In the genomic region with DNA sequence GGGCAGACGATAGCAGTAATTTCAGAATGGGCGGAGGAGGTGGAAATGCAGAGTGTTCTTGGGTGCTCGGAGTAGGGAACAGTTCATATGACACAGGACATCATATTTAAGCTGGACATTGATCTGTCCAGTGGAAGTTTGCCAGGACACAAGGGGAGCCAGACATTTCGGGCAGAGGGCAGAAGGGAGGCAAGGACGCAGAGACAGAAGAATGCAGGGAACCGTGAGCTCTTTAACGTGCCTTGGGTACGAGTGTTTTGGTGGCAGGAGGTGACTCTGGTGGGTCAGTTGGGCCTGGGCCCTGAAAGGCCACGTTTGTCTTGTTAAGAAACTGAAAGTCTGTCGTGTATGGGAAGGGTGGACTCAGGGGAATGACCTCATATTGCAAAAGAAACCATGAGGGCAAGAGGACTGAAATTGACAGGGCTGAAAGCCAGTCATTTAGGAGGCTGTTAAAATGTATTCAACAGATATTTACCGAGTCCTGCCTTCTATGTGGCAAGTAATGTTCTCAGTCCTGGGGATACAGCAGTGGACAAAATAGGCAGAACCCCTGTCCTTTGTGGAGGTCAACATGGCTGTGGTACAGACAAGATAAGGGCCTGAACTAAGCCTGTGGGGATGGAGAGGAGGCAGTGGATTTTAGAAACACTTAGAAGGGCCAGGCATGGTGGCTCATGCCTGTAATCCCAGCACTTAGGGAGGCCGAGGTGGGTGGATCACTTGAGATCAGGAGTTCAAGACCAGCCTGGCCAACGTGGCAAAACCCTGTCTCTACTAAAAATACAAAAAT, we compare ENCODE assay signal across 9 cellular contexts. TPM values are rescaled to one million over a fixed set of nuclear protein-coding genes. Genes with fewer than 3 reads are reported as not detected.
A peak's percentile ranks its signal among the peaks of the same experiment; 100 is the strongest.
DNase-seq lines count a peak whose midpoint lies in the region; ATAC-seq and TF ChIP-seq lines count a peak whose summit lies in the region.
"Had no signal": no experiment of that assay in that cellular context is flagged by ENCODE, and none has a peak within 500 bp of the region (broad histone marks: within the 10 kb centered on the region; RNA-seq: fewer than 3 reads in every experiment).

No MANE protein-coding gene starts in this region.

- peak; percentile 13 for DNase-seq in AG08396 (ENCODE audit: low spot score)
- no peak for DNase-seq in MG63
- no peak for DNase-seq in dorsolateral prefrontal cortex
- DNase-seq in A673 (ENCODE audit: low spot score): no peak
- no peak for DNase-seq in mesenteric fat pad (ENCODE audit: low spot score)
- no peak for DNase-seq in NCI-H748 (lab: John Stamatoyannopoulos, UW; ENCODE audit: unreplicated experiment)
- DNase-seq: stimulated activated CD4-positive, alpha-beta T cell treated with anti-CD3 and anti-CD28 coated beads, Interleukin-12 subunit alpha, Interleukin-12 subunit beta, amount 100 ng/mL, for 4 hours had no signal

- peak overlapping the region in 48 of 59 donors; percentile 3 to 98 (median 60) for H3K27ac ChIP-seq in dorsolateral prefrontal cortex
- H3K27ac ChIP-seq in mucosa of rectum (ENCODE audit: low read depth in 2 of 2, low read length in 2 of 2): peak overlapping the region; percentile 29 to 47
- H3K27ac ChIP-seq in A673 (ENCODE audit: low read depth, low read length, poor library complexity, severe bottlenecking): no peak overlapping the region

- no peak for ATAC-seq in GM19351 (IDR thresholded peaks at IDR 0.05; ENCODE audit: unreplicated experiment)

- H3K4me1 ChIP-seq in mucosa of rectum (ENCODE audit: control insufficient read depth in 2 of 2, insufficient read depth in 2 of 2, low read length in 2 of 2) (peaks cover 5 to 24% of the 10 kb centered on the region in 2 donors), A673 (ENCODE audit: insufficient read depth, low read length, poor library complexity, severe bottlenecking) (peaks cover 6% of the 10 kb centered on the region)

- no peaks in the 10 kb centered on the region; the same call in 1 of the 2 replicates for H3K36me3 ChIP-seq in MG63
- H3K36me3 ChIP-seq in mucosa of rectum (ENCODE audit: control insufficient read depth in 2 of 2, insufficient read depth in 2 of 2, low read length in 2 of 2): no peaks in the 10 kb centered on the region
- H3K36me3 ChIP-seq in A673 (ENCODE audit: insufficient read depth, low read length, poor library complexity, severe bottlenecking): no peaks in the 10 kb centered on the region

- POLR2A ChIA-PET in A673 (lab: Charles Lee; ENCODE audit: low non-redundant PET): no interaction called here

- peak overlapping the region; percentile 48 to 60 for H3K9ac ChIP-seq in mucosa of rectum (ENCODE audit: low read depth in 1 of 2, low read length in 2 of 2)

- CTCF ChIA-PET in A673 (lab: Charles Lee): no interaction called here

- no TSS peak for BruUV-seq in A673 (replicated peaks; lab: Mats Ljungman, UMichigan)

- H3K4me3 ChIP-seq in MG63 (peak overlapping the region; percentile 3; the same call in 1 of the 2 replicates), dorsolateral prefrontal cortex (peak overlapping the region in 55 of 59 donors; percentile 4 to 99 (median 91)), mucosa of rectum (ENCODE audit: low read length in 2 of 2) (peak overlapping the region; percentile 40 to 42), A673 (ENCODE audit: low read depth, low read length, poor library complexity, severe bottlenecking) (no peak overlapping the region)

- H3K27me3 ChIP-seq in MG63 (no peaks in the 10 kb centered on the region), dorsolateral prefrontal cortex (no peaks in the 10 kb centered on the region), mucosa of rectum (ENCODE audit: control insufficient read depth in 2 of 2, insufficient read depth in 2 of 2, low read length in 2 of 2) (no peaks in the 10 kb centered on the region), A673 (replicated peaks; ENCODE audit: insufficient read depth, low read depth, low read length, poor library complexity) (no peaks in the 10 kb centered on the region)

- H3K9me3 ChIP-seq in MG63 (no peaks in the 10 kb centered on the region), mucosa of rectum (ENCODE audit: control insufficient read depth in 2 of 2, low read length in 2 of 2) (no peaks in the 10 kb centered on the region), A673 (ENCODE audit: low read depth, low read length, poor library complexity, severe bottlenecking) (no peaks in the 10 kb centered on the region)

- no peak for TF ChIP-seq CTCF in dorsolateral prefrontal cortex (IDR thresholded peaks at IDR 0.05 in 54 of 56, conservative IDR thresholded peaks at IDR 0.05 in 2 of 56; ENCODE audit: low read depth in 1 of 56, partially characterized antibody in 56 of 56)
- TF ChIP-seq CTCF in A673 (conservative IDR thresholded peaks at IDR 0.05; ENCODE audit: low read depth, low read length): no peak

- intact Hi-C loops in dorsolateral prefrontal cortex (cut with DNase I): loop anchor here in 1 of 2 donors (5.0 to 10.0 kb wide), 4 partner anchors 60 to 905 kb away; a partner anchor contains a TSS
- intact Hi-C loops in A673 (cut with micrococcal nuclease; ENCODE audit: unreplicated experiment): no loop called here

RNA-seq across cellular contexts. Expression of a gene that starts 2.2 kb away (rescaled TPM):
- total RNA-seq in MG63 (2014; rRNA removed; shearing (Covaris generic); ENCODE audit: low replicate concordance): 12.6 and 14.0 TPM in 2 replicates
- 100 to 1,000 TPM in 110 of 120 experiments, 10 to 100 TPM in 10; 84.3 to 188 (median 136) TPM for total RNA-seq in dorsolateral prefrontal cortex
- total RNA-seq in A673 (2021): 13.5 and 16.6 TPM in 2 replicates
- 116 TPM for total RNA-seq in mesenteric fat pad

RNA-seq across cellular contexts. Expression of a gene that starts 59.2 kb away (rescaled TPM):
- total RNA-seq in MG63 (2014; rRNA removed; shearing (Covaris generic); ENCODE audit: low replicate concordance): 16.3 and 27.8 TPM in 2 replicates
- 1 to 10 TPM in 6 of 120 experiments, under 1 TPM in 45, not detected in 69; 0.11 to 2.1 (median 0.36) TPM for total RNA-seq in dorsolateral prefrontal cortex
- 89.3 and 97.5 TPM in 2 replicates for total RNA-seq in A673 (2021)
- total RNA-seq in mesenteric fat pad: 1.2 TPM
